1 cellular context compared by ENCODE assay signal in the genomic region with DNA sequence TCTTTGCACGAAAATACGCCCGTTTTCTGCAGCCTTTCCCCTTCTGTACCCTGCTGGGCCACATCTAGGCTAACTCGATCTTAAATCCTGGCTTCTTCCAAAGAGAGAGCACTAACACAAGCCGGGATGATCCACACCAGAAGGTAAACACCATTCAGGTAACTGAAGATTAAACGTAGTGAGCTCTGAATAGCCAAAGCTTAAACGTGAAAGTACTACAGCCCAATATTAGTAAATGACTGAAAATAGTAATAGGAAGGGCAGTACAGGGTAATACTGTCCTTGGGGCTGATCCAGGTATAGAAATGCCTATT.
TF ChIP-seq lines count a peak whose summit lies in the region.

No MANE protein-coding gene starts in this region.

TF ChIP-seq in endothelial cell of umbilical vein, 7 proteins besides CTCF, POLR2A, EP300 and RAD21:
- TF ChIP-seq FOS (IDR thresholded peaks at IDR 0.05; ENCODE audit: borderline replicate concordance, insufficient read depth, low read length): no peak
- no peak for TF ChIP-seq MYC (IDR thresholded peaks at IDR 0.05; ENCODE audit: low read depth, low read length)
- TF ChIP-seq, protein P1, sequence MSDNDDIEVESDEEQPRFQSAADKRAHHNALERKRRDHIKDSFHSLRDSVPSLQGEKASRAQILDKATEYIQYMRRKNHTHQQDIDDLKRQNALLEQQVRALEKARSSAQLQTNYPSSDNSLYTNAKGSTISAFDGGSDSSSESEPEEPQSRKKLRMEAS (IDR thresholded peaks at IDR 0.05; ENCODE audit: insufficient read depth, insufficient read length): no peak
- no peak for TF ChIP-seq EZH2 (IDR thresholded peaks at IDR 0.05; ENCODE audit: borderline replicate concordance, low read depth, low read length, severe bottlenecking)
- TF ChIP-seq GATA2 (IDR thresholded peaks at IDR 0.05; ENCODE audit: insufficient read depth, insufficient read length, low read depth, low read length): no peak
- TF ChIP-seq JUN (IDR thresholded peaks at IDR 0.05; ENCODE audit: borderline replicate concordance, insufficient read depth, insufficient read length, low read depth): no peak
- no peak for TF ChIP-seq POLR2AphosphoS5 (IDR thresholded peaks at IDR 0.05; ENCODE audit: insufficient read depth, low read depth, low read length)
TF ChIP-seq in endothelial cell of umbilical vein: peak in this region for 0.
